7 cellular contexts compared by ENCODE assay signal in the genomic region with DNA sequence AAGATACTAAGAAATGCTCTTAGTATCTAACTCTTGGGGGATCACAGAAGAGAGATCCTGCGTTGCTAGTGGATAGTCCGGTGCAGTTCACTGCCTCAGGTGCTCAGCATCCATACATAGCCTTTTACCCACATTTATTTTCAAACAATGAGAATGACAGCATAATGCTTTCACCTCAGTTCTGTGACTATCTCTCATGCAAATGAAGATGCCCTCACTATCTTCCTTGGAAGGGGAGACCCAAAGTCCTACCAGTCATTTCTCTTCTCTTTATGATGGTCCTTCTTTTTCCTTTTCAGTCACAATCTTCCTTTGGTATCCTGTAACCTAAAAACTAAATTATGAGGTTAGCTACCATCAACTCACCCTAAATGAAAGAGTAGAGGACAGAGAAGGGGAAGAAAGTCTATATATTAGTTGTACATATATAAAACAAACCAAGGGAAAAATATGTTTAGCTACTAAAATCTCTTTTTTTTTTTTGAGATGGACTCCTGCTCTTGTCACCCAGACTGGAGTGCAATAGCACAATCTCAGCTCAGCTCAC. TPM values are rescaled to one million over a fixed set of nuclear protein-coding genes. Genes with fewer than 3 reads are reported as not detected.
"Had no signal": no experiment of that assay in that cellular context is flagged by ENCODE, and none has a peak within 500 bp of the region (broad histone marks: within the 10 kb centered on the region; RNA-seq: fewer than 3 reads in every experiment).

No MANE protein-coding gene starts in this region.

- H3K4me1 Mint-ChIP-seq: IgD-negative memory B cell had no signal

- H3K27ac Mint-ChIP-seq: HFFc6, IgD-negative memory B cell had no signal

- DNase-seq: GM23248, GOT3, HFFc6, KG1 had no signal

- H3K4me3 Mint-ChIP-seq: HFFc6, IgD-negative memory B cell had no signal

- H3K9me3 Mint-ChIP-seq: HFFc6 had no signal

RNA-seq across cellular contexts. Expression of gene SLC28A2, which starts 30.9 kb away (rescaled TPM):
- total RNA-seq: GM23248, H4, H7, HFFc6 had no signal
- polyA plus RNA-seq: GM23248, IgD-negative memory B cell had no signal
